Comparison of ENCODE assay signal across 18 cellular contexts in the genomic region with DNA sequence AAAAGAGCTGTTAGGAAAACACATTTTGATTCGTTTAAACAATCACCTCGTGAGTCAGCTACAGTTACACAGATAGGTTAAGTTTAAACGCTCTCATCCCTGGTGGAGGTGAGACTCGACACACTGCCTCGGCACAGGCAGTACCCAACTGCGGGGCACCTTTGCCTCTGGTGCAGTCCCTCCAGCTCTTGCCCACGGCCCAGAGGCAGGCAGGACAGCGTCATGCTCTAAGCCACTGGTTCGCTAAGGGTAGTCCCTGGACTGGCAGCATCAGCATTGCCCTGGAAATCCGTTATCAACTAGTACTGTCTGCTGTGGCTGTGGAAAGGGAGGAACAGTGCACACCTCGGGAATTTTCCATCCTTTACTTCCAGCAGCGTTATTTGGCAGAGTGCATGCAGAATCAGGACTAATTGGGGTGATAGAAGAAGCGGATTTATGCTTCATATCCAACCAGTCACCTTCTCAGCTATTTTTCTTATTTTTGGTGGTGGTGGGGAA. TPM values are rescaled to one million over a fixed set of nuclear protein-coding genes. Genes with fewer than 3 reads are reported as not detected.
DNase-seq lines count a peak whose midpoint lies in the region; ATAC-seq, FAIRE-seq and TF ChIP-seq lines count a peak whose summit lies in the region.
"Had no signal": no experiment of that assay in that cellular context is flagged by ENCODE, and none has a peak within 500 bp of the region (broad histone marks: within the 10 kb centered on the region; RNA-seq: fewer than 3 reads in every experiment).

No MANE protein-coding gene starts in this region.

- H3K4me1 ChIP-seq in HEK293 (ENCODE audit: control insufficient read depth, insufficient read depth, low read length), result no peaks in the 10 kb centered on the region
- H3K4me1 ChIP-seq in GM12878 (ENCODE audit: control insufficient read depth, insufficient read depth, low read length), result peaks cover 30% of the 10 kb centered on the region
- peaks cover 0 to 9% (median 7%) of the 10 kb centered on the region in 4 experiments; a peak in 6 of 7 replicates for H3K4me1 ChIP-seq in H1 (replicated peaks in 1 of 4; ENCODE audit: control insufficient read depth in 3 of 4, insufficient read depth in 4 of 4, low read length in 3 of 4)

- H2BK120ac ChIP-seq in H1 (replicated peaks; ENCODE audit: low read depth, low read length), result no peak overlapping the region

- no peak overlapping the region for H4K8ac ChIP-seq in H1 (ENCODE audit: extremely low read depth, insufficient read depth, low read length)

- no peaks in the 10 kb centered on the region for H3K23me2 ChIP-seq in H1 (ENCODE audit: low read depth, low read length)

- no peaks in the 10 kb centered on the region for H3K9me3 Mint-ChIP-seq in T-cell
- no peaks in the 10 kb centered on the region for H3K9me3 Mint-ChIP-seq in natural killer cell treated with Interleukin-12 subunit alpha and Interleukin-12 subunit beta and Interleukin-15 and Interleukin-18, amount 100 ng/mL, for 72 hours
- H3K9me3 Mint-ChIP-seq: CD14-positive monocyte; CD8-positive, alpha-beta memory T cell had no signal

- in situ Hi-C loops in GM12878 (cut with MboI), result no loop called here

- no peak for TF ChIP-seq POLR2A in GM12878 (IDR thresholded peaks at IDR 0.05; ENCODE audit: low read depth, low read length)
- no peak for TF ChIP-seq POLR2A in H1 (IDR thresholded peaks at IDR 0.05; ENCODE audit: control extremely low read depth in 1 of 2, low read depth in 2 of 2, low read length in 2 of 2)

- peaks cover 23% of the 10 kb centered on the region for H3K79me2 ChIP-seq in GM12878 (ENCODE audit: control insufficient read depth, insufficient read depth, low read length)
- H3K79me2 ChIP-seq in H1 (ENCODE audit: control insufficient read depth in 1 of 2, insufficient read depth in 2 of 2, low read length in 2 of 2), result no peaks in the 10 kb centered on the region

- CTCF ChIA-PET in HEK293 (lab: Yijun Ruan, JAX) (interaction anchor here (0.7 to 1.2 kb wide), 4 partner anchors 22 to 623 kb away, joined by 3 read pairs; no protein-coding TSS in a partner anchor), GM12878 (lab: Yijun Ruan, JAX) (interaction anchor here (0.7 to 7.9 kb wide), 4 partner anchors 21 to 124 kb away, joined by 3 to 100 read pairs (median 3); no protein-coding TSS in a partner anchor), H1 (lab: Charles Lee; ENCODE audit: partially characterized antibody) (interaction anchor here (1.4 to 2.5 kb wide), 4 partner anchors 11 to 24 kb away, joined by 4 to 11 read pairs (median 6); no protein-coding TSS in a partner anchor), T-cell (lab: Charles Lee) (no interaction called here)

- peak overlapping the region; percentile 5; the same call in 1 of the 2 replicates for H3K18ac ChIP-seq in H1 (ENCODE audit: extremely low read depth, low read length)

- intact Hi-C loops in GM12878 (cut with micrococcal nuclease; ENCODE audit: unreplicated experiment), result no loop called here

- FAIRE-seq in GM12878 (lab: Jason Lieb, UNC) (no peak), H1 (lab: Jason Lieb, UNC) (no peak)
- FAIRE-seq: GM18507 had no signal

- TF ChIP-seq EP300 in GM12878 (IDR thresholded peaks at IDR 0.05; ENCODE audit: borderline replicate concordance in 1 of 2, control insufficient read depth in 1 of 2, low read depth in 2 of 2, low read length in 2 of 2) (no peak), H1 (IDR thresholded peaks at IDR 0.05; ENCODE audit: borderline replicate concordance in 1 of 2, low read depth in 2 of 2, low read length in 2 of 2) (no peak)

- H3K27ac ChIP-seq in HEK293 (ENCODE audit: extremely low read depth, low read depth, low read length) (no peak overlapping the region), GM12878 (ENCODE audit: control insufficient read depth, insufficient read depth) (no peak overlapping the region), H1 (ENCODE audit: low read depth, low read length) (no peak overlapping the region)
- H3K27ac ChIP-seq: KMS-11 had no signal

- no peak overlapping the region for H3K23ac ChIP-seq in H1 (ENCODE audit: insufficient read length)

- H2BK20ac ChIP-seq in H1 (ENCODE audit: low read length), result no peak overlapping the region

- no peak overlapping the region for H3K4me3 ChIP-seq in HEK293 (ENCODE audit: low read depth, low read length)
- no peak overlapping the region for H3K4me3 ChIP-seq in GM12878
- H3K4me3 ChIP-seq in H1 (ENCODE audit: extremely low read depth in 1 of 4, insufficient read depth in 2 of 4, low read depth in 3 of 4, low read length in 4 of 4), result no peak overlapping the region

- no peak overlapping the region for H4K5ac ChIP-seq in H1 (ENCODE audit: insufficient read length, low read depth, low read length)

- TF ChIP-seq RAD21 in GM12878 (IDR thresholded peaks at IDR 0.05; ENCODE audit: insufficient read depth, low read depth, low read length) (no peak), H1 (IDR thresholded peaks at IDR 0.05 in 1 of 2, conservative IDR thresholded peaks at IDR 0.05 in 1 of 2; ENCODE audit: low read depth in 2 of 2, low read length in 2 of 2) (no peak)

- TF ChIP-seq CTCF in HEK293 (tag by site-specific recombination; IDR thresholded peaks at IDR 0.05) (no peak), GM12878 (IDR thresholded peaks at IDR 0.05 in 2 of 3, conservative IDR thresholded peaks at IDR 0.05 in 1 of 3; ENCODE audit: control insufficient read depth in 2 of 3, extremely low read depth in 1 of 3, insufficient read depth in 1 of 3, low read depth in 3 of 3, low read length in 3 of 3) (no peak), H1 (IDR thresholded peaks at IDR 0.05; ENCODE audit: control extremely low read depth in 1 of 3, insufficient read depth in 1 of 3, low read depth in 1 of 3, low read length in 3 of 3) (no peak)

- no peak overlapping the region for H2BK5ac ChIP-seq in H1 (ENCODE audit: low read depth, low read length)

- H3K14ac ChIP-seq in H1 (ENCODE audit: insufficient read length), result no peak overlapping the region

- H2BK12ac ChIP-seq in H1 (ENCODE audit: low read depth, low read length), result no peak overlapping the region; the same call in 1 of the 2 replicates

- 95% methylated on average over 13 of the region's 13 CpGs for whole genome bisulfite sequencing in GM12878 (ENCODE audit: insufficient coverage, insufficient replicate concordance, low lambda C conversion rate, missing lambda C conversion rate)
- 86% methylated on average over 13 of the region's 13 CpGs; no CpG with 5 or more reads in 1 of the 2 experiments for WGBS in H1 (ENCODE audit: extremely low coverage in 1 of 2, insufficient coverage in 1 of 2, insufficient read length in 1 of 2, insufficient replicate concordance in 2 of 2, low coverage in 1 of 2, low lambda C conversion rate in 2 of 2, missing lambda C conversion rate in 1 of 2), 2 experiments

- DNase-seq in GM12878 (ENCODE audit: low read depth, low spot score), result no peak
- DNase-seq in H1 (ENCODE audit: low read depth in 1 of 2, low spot score in 2 of 2), result no peak
- no peak for DNase-seq in T-cell
- DNase-seq in natural killer cell treated with Interleukin-12 subunit alpha and Interleukin-12 subunit beta and Interleukin-15 and Interleukin-18, amount 100 ng/mL, for 72 hours (ENCODE audit: low spot score), result no peak
- DNase-seq in activated CD4-positive, alpha-beta T cell treated with anti-CD3 and anti-CD28 coated beads, Interleukin-2, amount 50 U/mL, for 4 hours, result no peak
- DNase-seq: DMS53, GOT3, HCEC 1CT had no signal

- H3K4me1 Mint-ChIP-seq in T-cell, result peaks cover 23 to 48% (median 46%) of the 10 kb centered on the region in 3 donors
- peaks cover 45 to 49% of the 10 kb centered on the region in 2 donors for H3K4me1 Mint-ChIP-seq in natural killer cell treated with Interleukin-12 subunit alpha and Interleukin-12 subunit beta and Interleukin-15 and Interleukin-18, amount 100 ng/mL, for 72 hours (ENCODE audit: low read depth in 2 of 2)

- no peaks in the 10 kb centered on the region for H3K36me3 Mint-ChIP-seq in T-cell
- no peaks in the 10 kb centered on the region for H3K36me3 Mint-ChIP-seq in natural killer cell treated with Interleukin-12 subunit alpha and Interleukin-12 subunit beta and Interleukin-15 and Interleukin-18, amount 100 ng/mL, for 72 hours
- H3K36me3 Mint-ChIP-seq: CD8-positive, alpha-beta memory T cell had no signal

- H4K20me1 ChIP-seq in GM12878 (ENCODE audit: control insufficient read depth, insufficient read depth) (no peaks in the 10 kb centered on the region), H1 (replicated peaks in 1 of 2; ENCODE audit: control insufficient read depth in 1 of 2, insufficient read depth in 2 of 2, low read length in 2 of 2) (no peaks in the 10 kb centered on the region)

- no peak overlapping the region for H3K4ac ChIP-seq in H1 (replicated peaks; ENCODE audit: insufficient read length, low read depth, low read length)

- H2AFZ ChIP-seq in GM12878 (ENCODE audit: control insufficient read depth, low read depth, low read length), result no peak overlapping the region
- H2AFZ ChIP-seq in H1 (ENCODE audit: low read length), result no peak overlapping the region

- no peaks in the 10 kb centered on the region for H3K27me3 Mint-ChIP-seq in T-cell
- no peaks in the 10 kb centered on the region for H3K27me3 Mint-ChIP-seq in natural killer cell treated with Interleukin-12 subunit alpha and Interleukin-12 subunit beta and Interleukin-15 and Interleukin-18, amount 100 ng/mL, for 72 hours
- H3K27me3 Mint-ChIP-seq: CD8-positive, alpha-beta memory T cell; IgD-negative memory B cell had no signal

- H3K27me3 ChIP-seq in GM12878 (replicated peaks in 1 of 2; ENCODE audit: control insufficient read depth in 2 of 2, insufficient read depth in 2 of 2, low read length in 1 of 2) (no peaks in the 10 kb centered on the region), H1 (replicated peaks in 1 of 4; ENCODE audit: control insufficient read depth in 3 of 4, extremely low read depth in 1 of 4, insufficient read depth in 3 of 4, low read length in 3 of 4) (peaks cover 0 to 2% (median 0%) of the 10 kb centered on the region in 4 experiments; a peak in 2 of 7 replicates)

- H2BK15ac ChIP-seq in H1 (ENCODE audit: low read length), result no peak overlapping the region

- RAD21 ChIA-PET in GM12878 (lab: Charles Lee; ENCODE audit: unreplicated experiment), result interaction anchor here (2.1 kb wide), 1 partner anchor 23 kb away, joined by 4 read pairs; no protein-coding TSS in a partner anchor

- no TSS peak for BruUV-seq in GM12878 (replicated peaks; lab: Mats Ljungman, UMichigan)

- no peak overlapping the region for H3K56ac ChIP-seq in H1 (replicated peaks; ENCODE audit: insufficient read length, low read depth, low read length)

- H3K4me2 ChIP-seq in GM12878 (ENCODE audit: control insufficient read depth, insufficient read depth) (no peak overlapping the region), H1 (ENCODE audit: insufficient read depth in 1 of 2, low read depth in 2 of 2, low read length in 2 of 2) (no peak overlapping the region)
- H3K4me2 ChIP-seq: KMS-11 had no signal

- POLR2A ChIA-PET in HEK293 (lab: Yijun Ruan, JAX) (no interaction called here), GM12878 (lab: Charles Lee) (interaction anchor here (0.6 to 4.7 kb wide), 3 partner anchors 13 to 21 kb away, joined by 3 to 19 read pairs (median 5); no protein-coding TSS in a partner anchor), H1 (lab: Charles Lee; ENCODE audit: partially characterized antibody) (interaction anchor here (0.6 to 1.1 kb wide), 2 partner anchors 35 to 235 kb away, joined by 3 to 4 read pairs; no protein-coding TSS in a partner anchor), T-cell (lab: Charles Lee) (no interaction called here)

- H3K9ac ChIP-seq in GM12878 (ENCODE audit: control insufficient read depth, insufficient read depth, low read length), result no peak overlapping the region
- no peak overlapping the region for H3K9ac ChIP-seq in H1 (replicated peaks in 1 of 4; ENCODE audit: extremely low read depth in 1 of 4, low read depth in 3 of 4, low read length in 3 of 4)
- H3K9ac ChIP-seq: KMS-11 had no signal

- H3K79me1 ChIP-seq in H1 (ENCODE audit: low read depth, low read length), result no peaks in the 10 kb centered on the region

- SMC1A ChIA-PET in GM12878 (lab: Charles Lee; ENCODE audit: uncharacterized antibody, unreplicated experiment), result interaction anchor here (0.8 to 10.6 kb wide), 4 partner anchors 9 to 126 kb away, joined by 3 to 132 read pairs (median 4); no protein-coding TSS in a partner anchor

- no peak overlapping the region for H3K27ac Mint-ChIP-seq in T-cell
- H3K27ac Mint-ChIP-seq in natural killer cell treated with Interleukin-12 subunit alpha and Interleukin-12 subunit beta and Interleukin-15 and Interleukin-18, amount 100 ng/mL, for 72 hours, result no peak overlapping the region
- H3K27ac Mint-ChIP-seq: CD14-positive monocyte; CD8-positive, alpha-beta memory T cell had no signal

- H3K9me3 ChIP-seq in HEK293 (ENCODE audit: control insufficient read depth, insufficient read depth, low read depth, low read length) (no peaks in the 10 kb centered on the region), GM12878 (replicated peaks; ENCODE audit: control insufficient read depth, insufficient read depth, low read length) (no peaks in the 10 kb centered on the region), H1 (ENCODE audit: insufficient read depth in 2 of 2, low read depth in 1 of 2, low read length in 1 of 2) (no peaks in the 10 kb centered on the region)

- ATAC-seq in GM12878 (no peak), T-cell (replicated peaks in 1 of 4) (no peak), HG03439 (IDR thresholded peaks at IDR 0.05; ENCODE audit: unreplicated experiment) (no peak)
- no peak for ATAC-seq in natural killer cell treated with Interleukin-12 subunit alpha and Interleukin-12 subunit beta and Interleukin-15 and Interleukin-18, amount 100 ng/mL, for 72 hours

- peak overlapping the region; percentile 48 for H4K91ac ChIP-seq in H1 (replicated peaks; ENCODE audit: insufficient read length, low read length)

- no peak overlapping the region for H3K4me3 Mint-ChIP-seq in T-cell
- no peak overlapping the region for H3K4me3 Mint-ChIP-seq in natural killer cell treated with Interleukin-12 subunit alpha and Interleukin-12 subunit beta and Interleukin-15 and Interleukin-18, amount 100 ng/mL, for 72 hours
- H3K4me3 Mint-ChIP-seq: CD14-positive monocyte; CD8-positive, alpha-beta memory T cell; IgD-negative memory B cell had no signal

- no peaks in the 10 kb centered on the region for H3K36me3 ChIP-seq in HEK293 (ENCODE audit: control insufficient read depth in 2 of 2, insufficient read depth in 1 of 2, low read length in 2 of 2)
- H3K36me3 ChIP-seq in GM12878 (ENCODE audit: control insufficient read depth in 2 of 2, insufficient read depth in 2 of 2, low read length in 1 of 2), result no peaks in the 10 kb centered on the region; a peak in 1 of 4 replicates
- no peaks in the 10 kb centered on the region for H3K36me3 ChIP-seq in H1 (ENCODE audit: control insufficient read depth in 2 of 4, insufficient read depth in 4 of 4, low read length in 3 of 4)

- H2AK5ac ChIP-seq in H1 (ENCODE audit: low read depth, low read length), result no peak overlapping the region

RNA-seq across cellular contexts. Expression of a gene that starts 3.7 kb away (rescaled TPM):
- 293 and 314 TPM in 2 replicates for total RNA-seq in GM12878 (2013; cell fraction: nucleolus; rRNA removed)
- total RNA-seq in GM12878 (2014; rRNA removed) (40.3 and 44.7 TPM in 2 replicates), GM12878 (2014; rRNA removed; fragmentation: Illumina TruSeq; extraction: Trizol) (26.4 and 27.9 TPM in 2 replicates), GM12878 (2021) (76.7 and 81.7 TPM in 2 replicates), T-cell (1 to 10 TPM in 2 of 5 donors, under 1 TPM in 3; 0.53 to 1.4 (median 0.72) TPM)
- 68.9 TPM for polyA plus RNA-seq in GM12878 (2011; ENCODE audit: low read depth)
- polyA plus RNA-seq in GM12878 (2011; rRNA removed) (73.5 and 146 TPM in 2 replicates), GM12878 (2014; fragmentation: Illumina TruSeq; extraction: Trizol) (31.6 and 54.7 TPM in 2 replicates), GM12878 (2014; fragmentation: Nextera tagmentation; extraction: Ambion mirVana) (1 to 10 TPM; 6.7 to 7.4 TPM), GM12878 (2014; rRNA removed) (86.5 and 99.8 TPM in 2 replicates), GM12878 (2016; fragmentation: Nextera tagmentation; extraction: Ambion mirVana) (100 to 1,000 TPM; 103 to 109 TPM), H1 (2011; rRNA removed) (0.72 and 1.2 TPM in 2 replicates)
- 164 and 182 TPM in 2 replicates for polyA plus RNA-seq in GM12878 (2011; cell fraction: cytosol; rRNA removed)
- 666 and 871 TPM in 2 replicates for polyA plus RNA-seq in GM12878 (2011; cell fraction: nucleus; rRNA removed)
- polyA plus RNA-seq in GM12878 (2012), result 144 and 184 TPM in 2 replicates
- 99.0 and 156 TPM in 2 replicates for polyA minus RNA-seq in GM12878 (2011; rRNA and poly(A)+ RNA removed)
- polyA minus RNA-seq in GM12878 (2011; cell fraction: cytosol; rRNA and poly(A)+ RNA removed), result 50.8 and 58.4 TPM in 2 replicates
- 143 and 160 TPM in 2 replicates for polyA minus RNA-seq in GM12878 (2011; cell fraction: nucleus; rRNA and poly(A)+ RNA removed)
- total RNA-seq in H1 (2021; fragmentation: NEBNext Ultra II Directional; extraction: Animal tissue kit (Norgen Biotek cat#: 25700)), result 0.23 and 0.24 TPM in 2 replicates
- polyA plus RNA-seq in H1 (2011; cell fraction: cytosol; rRNA removed), result 0.80 TPM
- polyA plus RNA-seq in H1 (2011; cell fraction: nucleus; rRNA removed), result 0.93 TPM
- 0.29 to 1.2 TPM (median 0.74 TPM) in 4 replicates for polyA plus RNA-seq in H1 (2012, experiment 1 of 2)
- polyA plus RNA-seq in H1 (2012, experiment 2 of 2), result 0.31 TPM
- polyA plus RNA-seq in H1 (2013, experiment 1 of 2), result 0.04 TPM
- 0.04 TPM for polyA plus RNA-seq in H1 (2013, experiment 2 of 2)
- 0.73 and 1.6 TPM in 2 replicates for polyA minus RNA-seq in H1 (2011; rRNA and poly(A)+ RNA removed)
- not detected for polyA minus RNA-seq in H1 (2011; cell fraction: cytosol; rRNA and poly(A)+ RNA removed)
- 1.00 TPM for polyA minus RNA-seq in H1 (2011; cell fraction: nucleus; rRNA and poly(A)+ RNA removed)
- 1 to 10 TPM in 1 of 2 donors, under 1 TPM in 1; 0.81 to 6.2 TPM for total RNA-seq in natural killer cell treated with Interleukin-12 subunit alpha and Interleukin-12 subunit beta and Interleukin-15 and Interleukin-18, amount 100 ng/mL, for 72 hours
- total RNA-seq: A673, HT1080 had no signal
- polyA plus RNA-seq: BJ had no signal

Comparison
In these comparisons a context has a peak if more than half of its experiments do, and no peak if none do; other contexts are left out.
1. CTCF ChIA-PET loops: an anchor here in HEK293 (0.7 to 1.2 kb wide), GM12878 (0.7 to 7.9 kb wide) and H1 (1.4 to 2.5 kb wide); none called in T-cell.
2. POLR2A ChIA-PET loops: an anchor here in GM12878 (0.6 to 4.7 kb wide) and H1 (0.6 to 1.1 kb wide); none called in HEK293 and T-cell.